Comparison of ENCODE assay signal across 26 cellular contexts in genomic region chr1:39650431-39650830, GRCh38. TPM values are rescaled to one million over a fixed set of nuclear protein-coding genes. Genes with fewer than 3 reads are reported as not detected.
DNase-seq lines count a peak whose midpoint lies in the region; ATAC-seq and TF ChIP-seq lines count a peak whose summit lies in the region.
"Had no signal": no experiment of that assay in that cellular context is flagged by ENCODE, and none has a peak within 500 bp of the region (broad histone marks: within the 10 kb centered on the region; RNA-seq: fewer than 3 reads in every experiment).

No MANE protein-coding gene starts in this region.

- no peaks in the 10 kb centered on the region for H3K9me2 ChIP-seq in PC-3 (replicated peaks; ENCODE audit: low read length)

- POLR2A ChIA-PET in PC-3 (lab: Charles Lee; ENCODE audit: unreplicated experiment): no interaction called here

- H3K4me2 ChIP-seq in PC-3 (ENCODE audit: low read length): no peak overlapping the region
- H3K4me2 ChIP-seq: PC-9 had no signal

- H3K4me3 ChIP-seq in left ventricle myocardium inferior (no peak overlapping the region), PC-3 (ENCODE audit: low read length) (no peak overlapping the region)
- H3K4me3 ChIP-seq: PC-9 had no signal

- CTCF ChIA-PET in PC-3 (lab: Charles Lee): no interaction called here

- intact Hi-C loops in left ventricle myocardium inferior (cut with micrococcal nuclease): no loop called here
- intact Hi-C loops in left cardiac atrium (cut with DNase I): loop anchor here in 1 of 2 donors (5.0 kb wide), 1 partner anchor 72 kb away; no protein-coding TSS in a partner anchor
- intact Hi-C loops in PC-3 (cut with micrococcal nuclease): no loop called here

- H3K36me3 ChIP-seq in left ventricle myocardium inferior: no peaks in the 10 kb centered on the region
- no peaks in the 10 kb centered on the region for H3K36me3 ChIP-seq in PC-3 (ENCODE audit: low read depth, low read length)

- H4K20me1 ChIP-seq in PC-3 (ENCODE audit: low read length): no peaks in the 10 kb centered on the region

- BruUV-seq in PC-3 (replicated peaks; lab: Mats Ljungman, UMichigan): no TSS peak

- TF ChIP-seq CTCF in left ventricle myocardium inferior (IDR thresholded peaks at IDR 0.05; ENCODE audit: borderline replicate concordance) (no peak), PC-3 (conservative IDR thresholded peaks at IDR 0.05; ENCODE audit: low read depth, low read length) (no peak)

- DNase-seq in left ventricle myocardium inferior (no peak), left cardiac atrium (no peak), PC-3 (peak; percentile 62), T-helper 1 cell (no peak), AML-193 (lab: John Stamatoyannopoulos, UW) (no peak)
- no peak for DNase-seq in activated CD4-positive, CD25-positive, alpha-beta regulatory T cell (lab: John Stamatoyannopoulos, UW)
- DNase-seq: C1 segment of cervical spinal cord; CD4-positive, alpha-beta memory T cell; COR-L47; GOT3; HCEC 1CT; KBM-7; NCI-H1092; NCI-H1417 treated with DMSO at 0.1 percent for 48 hours; NCI-H1694 treated with DMSO at 0.1 percent for 48 hours; NCI-H446 treated with DMSO at 0.1 percent for 48 hours; NCI-H526; NCI-H82; NK-92 treated with Interleukin-12 subunit alpha and Interleukin-12 subunit beta, amount 100 ng/mL, for 24 hours; PC-9; Right ventricle myocardium superior; T-cell had no signal

- H3K79me2 ChIP-seq in PC-3 (ENCODE audit: low read length): no peaks in the 10 kb centered on the region

- H3K27ac ChIP-seq in left ventricle myocardium inferior (replicated peaks) (peak overlapping the region; percentile 85), PC-3 (ENCODE audit: low read length) (no peak overlapping the region)
- H3K27ac ChIP-seq: PC-9 had no signal

- H3K4me1 ChIP-seq in left ventricle myocardium inferior: peaks cover 74% of the 10 kb centered on the region
- no peaks in the 10 kb centered on the region for H3K4me1 ChIP-seq in PC-3 (ENCODE audit: insufficient read depth, low read length)

- no peak overlapping the region for H3K9ac ChIP-seq in PC-3 (ENCODE audit: low read length)

- H3K27me3 ChIP-seq in left ventricle myocardium inferior (ENCODE audit: low read depth) (no peaks in the 10 kb centered on the region), PC-3 (ENCODE audit: low read length) (no peaks in the 10 kb centered on the region)

- no peaks in the 10 kb centered on the region for H3F3A ChIP-seq in PC-3 (ENCODE audit: low read length, unreplicated experiment)

- H2AFZ ChIP-seq in PC-3 (ENCODE audit: low read length): no peak overlapping the region
- H2AFZ ChIP-seq: PC-9 had no signal

- ATAC-seq in left cardiac atrium: no peak
- ATAC-seq in PC-3: no peak
- ATAC-seq in esophagus mucosa: peak; percentile 12
- ATAC-seq: T-cell had no signal

- H3K9me3 ChIP-seq in left ventricle myocardium inferior (replicated peaks) (no peaks in the 10 kb centered on the region), PC-3 (ENCODE audit: low read length) (no peaks in the 10 kb centered on the region)

RNA-seq across cellular contexts. Expression of gene HEYL, which starts 11.0 kb away (rescaled TPM):
- total RNA-seq in left ventricle myocardium inferior (21.2 TPM), left cardiac atrium (10 to 100 TPM; 19.1 to 40.0 TPM), PC-3 (2014; rRNA removed) (0.12 TPM in 1 of 2 replicates, not detected in the other), esophagus mucosa (0.44 TPM)
- total RNA-seq: RPMI7951, SK-MEL-5 had no signal

RNA-seq across cellular contexts. Expression of gene NT5C1A, which starts 21.5 kb away (rescaled TPM):
- total RNA-seq in left ventricle myocardium inferior: 26.8 TPM
- total RNA-seq in left cardiac atrium: 10 to 100 TPM; 10.6 to 22.8 TPM
- not detected in 2 replicates for total RNA-seq in PC-3 (2014; rRNA removed)
- not detected for total RNA-seq in esophagus mucosa
- total RNA-seq: LHCN-M2, PC-9, RPMI7951 had no signal

RNA-seq across cellular contexts. Expression of gene HPCAL4, which starts 40.8 kb away (rescaled TPM):
- total RNA-seq in left ventricle myocardium inferior (0.88 TPM), left cardiac atrium (1 to 10 TPM in 1 of 2 donors, under 1 TPM in 1; 0.58 to 2.6 TPM), PC-3 (2014; rRNA removed) (0.04 and 0.12 TPM in 2 replicates), esophagus mucosa (not detected)

Comparison
In these comparisons a context has a peak if more than half of its experiments do, and no peak if none do; other contexts are left out.
1. RNA of gene HEYL, which starts 11.0 kb away (total RNA-seq): 19.1 to 40.0 TPM in left cardiac atrium and 21.2 TPM in left ventricle myocardium inferior (single experiment); 0.44 TPM in esophagus mucosa (single experiment) and 0.12 TPM in PC-3; every median in the first group is over 10 times any median in the second.
2. RNA of gene NT5C1A, which starts 21.5 kb away (total RNA-seq): 26.8 TPM in left ventricle myocardium inferior (single experiment) and 10.6 to 22.8 TPM in left cardiac atrium; not detected in PC-3 and not detected in esophagus mucosa (single experiment); every median in the first group is over 10 times any median in the second.